In genomic region chr16:19677403-19677802, GRCh38 we compare ENCODE assay signal across 21 cellular contexts. TPM values are rescaled to one million over a fixed set of nuclear protein-coding genes. Genes with fewer than 3 reads are reported as not detected.
A peak's percentile ranks its signal among the peaks of the same experiment; 100 is the strongest.
DNase-seq lines count a peak whose midpoint lies in the region; ATAC-seq and TF ChIP-seq lines count a peak whose summit lies in the region.
"Had no signal": no experiment of that assay in that cellular context is flagged by ENCODE, and none has a peak within 500 bp of the region (broad histone marks: within the 10 kb centered on the region; RNA-seq: fewer than 3 reads in every experiment).

No MANE protein-coding gene starts in this region.

- no peak overlapping the region for H3K27ac ChIP-seq in left ventricle myocardium inferior (replicated peaks)
- H3K27ac ChIP-seq in substantia nigra (ENCODE audit: low read depth, low read length, poor library complexity, severe bottlenecking) = peak overlapping the region; percentile 33
- H3K27ac ChIP-seq: 22Rv1, C4-2B, Peyer's patch had no signal

- no peaks in the 10 kb centered on the region for H3K9me3 ChIP-seq in left ventricle myocardium inferior (replicated peaks)
- H3K9me3 ChIP-seq: HAP-1, Peyer's patch had no signal

- H3K36me3 ChIP-seq in left ventricle myocardium inferior = peaks cover 16% of the 10 kb centered on the region
- H3K36me3 ChIP-seq: HAP-1 had no signal

- DNase-seq in Right ventricle myocardium inferior (ENCODE audit: missing footprints) (no peak), cardiac septum (ENCODE audit: low spot score) (no peak), left ventricle myocardium inferior (peak; percentile 32), occipital lobe (lab: John Stamatoyannopoulos, UW) (peak; percentile 41), substantia nigra (lab: John Stamatoyannopoulos, UW) (peak in 5 of 49 donors; percentile 10 to 50 (median 16)), mucosa of gallbladder (ENCODE audit: low spot score) (no peak)
- no peak for DNase-seq in activated CD4-positive, alpha-beta T cell treated with anti-CD3 and anti-CD28 coated beads for 48 hours
- DNase-seq: AML-193; DND-41; NCI-H1092 treated with DMSO at 0.1 percent for 48 hours; NCI-H146; NCI-H2029 treated with DMSO at 0.1 percent for 48 hours; NCI-H748 treated with DMSO at 0.1 percent for 48 hours; NK-92 treated with Interleukin-12 subunit alpha and Interleukin-12 subunit beta, amount 100 ng/mL, for 24 hours; Peyer's patch; SHP77 had no signal

- H3K4me3 ChIP-seq in left ventricle myocardium inferior = no peak overlapping the region
- H3K4me3 ChIP-seq: HAP-1, K562, Peyer's patch had no signal

- peaks cover 15% of the 10 kb centered on the region for H3K4me1 ChIP-seq in left ventricle myocardium inferior
- H3K4me1 ChIP-seq: HAP-1, Peyer's patch had no signal

- H3K27me3 ChIP-seq in left ventricle myocardium inferior (ENCODE audit: low read depth) = no peaks in the 10 kb centered on the region
- H3K27me3 ChIP-seq: Peyer's patch had no signal

- intact Hi-C loops in Right ventricle myocardium inferior (cut with DNase I) (no loop called here), cardiac septum (cut with DNase I) (no loop called here), left ventricle myocardium inferior (cut with micrococcal nuclease) (no loop called here)

- no peak for TF ChIP-seq CTCF in left ventricle myocardium inferior (IDR thresholded peaks at IDR 0.05; ENCODE audit: borderline replicate concordance)

- ATAC-seq in Right ventricle myocardium inferior (peak; percentile 71), GM19455 (IDR thresholded peaks at IDR 0.05; ENCODE audit: unreplicated experiment) (no peak)
- ATAC-seq: K562 had no signal

RNA-seq across cellular contexts. Expression of gene KNOP1, which starts 40.6 kb away (rescaled TPM):
- total RNA-seq in Right ventricle myocardium inferior = 8.4 TPM
- 6.8 TPM for total RNA-seq in cardiac septum
- total RNA-seq in left ventricle myocardium inferior = 6.7 TPM
- total RNA-seq in occipital lobe = 20.1 TPM
- 15.1 TPM for total RNA-seq in mucosa of gallbladder

RNA-seq across cellular contexts. Expression of gene IQCK, which starts 40.7 kb away (rescaled TPM):
- total RNA-seq in Right ventricle myocardium inferior (5.2 TPM), cardiac septum (7.3 TPM), left ventricle myocardium inferior (6.0 TPM), occipital lobe (10.8 TPM), mucosa of gallbladder (23.7 TPM)

Comparison
In these comparisons a context has a peak if more than half of its experiments do, and no peak if none do; other contexts are left out.
1. DNase-seq: peak in left ventricle myocardium inferior (single experiment) and occipital lobe (single experiment); none in Right ventricle myocardium inferior (single experiment), cardiac septum (single experiment), mucosa of gallbladder (single experiment) and activated CD4-positive, alpha-beta T cell treated with anti-CD3 and anti-CD28 coated beads for 48 hours (single experiment).